Comparison of ENCODE assay signal across 24 cellular contexts in genomic region chr12:69516950-69517349, GRCh38. TPM values are rescaled to one million over a fixed set of nuclear protein-coding genes. Genes with fewer than 3 reads are reported as not detected.
DNase-seq lines count a peak whose midpoint lies in the region; ATAC-seq, FAIRE-seq and TF ChIP-seq lines count a peak whose summit lies in the region.
"Had no signal": no experiment of that assay in that cellular context is flagged by ENCODE, and none has a peak within 500 bp of the region (broad histone marks: within the 10 kb centered on the region; RNA-seq: fewer than 3 reads in every experiment).

No MANE protein-coding gene starts in this region.

- H2BK20ac ChIP-seq in IMR-90 (ENCODE audit: low read depth, low read length): no peak overlapping the region

- no peak overlapping the region for H3K4ac ChIP-seq in IMR-90 (ENCODE audit: low read depth, low read length)

- no peak overlapping the region for H2BK15ac ChIP-seq in IMR-90 (ENCODE audit: low read depth, low read length)

- H4K91ac ChIP-seq in IMR-90 (ENCODE audit: insufficient read depth, low read depth, low read length): no peak overlapping the region

- no peak overlapping the region for H2AFZ ChIP-seq in IMR-90 (replicated peaks; ENCODE audit: low read length, poor library complexity)
- H2AFZ ChIP-seq in K562 (ENCODE audit: low read depth, low read length): no peak overlapping the region

- peak overlapping the region; percentile 18; the same call in 1 of the 2 replicates for H3K23ac ChIP-seq in IMR-90 (ENCODE audit: low read depth, low read length)

- no peak overlapping the region for H2AK9ac ChIP-seq in IMR-90 (replicated peaks; ENCODE audit: low read depth, low read length, poor library complexity)

- H3K9me3 ChIP-seq in cardiac muscle cell (ENCODE audit: low read depth): no peaks in the 10 kb centered on the region
- H3K9me3 ChIP-seq in left ventricle myocardium inferior (replicated peaks): peaks cover 14% of the 10 kb centered on the region
- H3K9me3 ChIP-seq in IMR-90 (ENCODE audit: control insufficient read depth, insufficient read depth, low read length): no peaks in the 10 kb centered on the region
- no peaks in the 10 kb centered on the region for H3K9me3 ChIP-seq in K562 (replicated peaks; ENCODE audit: control insufficient read depth, insufficient read depth, low read depth, low read length)
- H3K9me3 ChIP-seq: Caco-2 had no signal

- peaks cover 23 to 74% of the 10 kb centered on the region in 2 experiments for H3K79me1 ChIP-seq in IMR-90 (ENCODE audit: low read depth in 1 of 2, low read length in 2 of 2)

- H3K27me3 ChIP-seq in cardiac muscle cell (no peaks in the 10 kb centered on the region), left ventricle myocardium inferior (ENCODE audit: low read depth) (no peaks in the 10 kb centered on the region), IMR-90 (ENCODE audit: control insufficient read depth, insufficient read depth, low read length) (no peaks in the 10 kb centered on the region), K562 (ENCODE audit: control insufficient read depth in 2 of 2, insufficient read depth in 2 of 2, low read length in 2 of 2) (no peaks in the 10 kb centered on the region)
- H3K27me3 ChIP-seq: BLaER1 treated with 17β-estradiol and CSF1 and Interleukin-3, amounts not matched to agents 10 nM and 100 nM had no signal

- TF ChIP-seq POLR2A in IMR-90 (IDR thresholded peaks at IDR 0.05; ENCODE audit: low read depth, low read length) (no peak), K562 (conservative IDR thresholded peaks at IDR 0.05) (no peak)

- BruUV-seq in IMR-90 (replicated peaks; lab: Mats Ljungman, UMichigan) (no TSS peak), K562 (replicated peaks; lab: Mats Ljungman, UMichigan) (no TSS peak)

- H3K4me3 ChIP-seq in cardiac muscle cell (no peak overlapping the region), left ventricle myocardium inferior (no peak overlapping the region), IMR-90 (ENCODE audit: insufficient read depth, low read depth, low read length) (no peak overlapping the region), K562 (no peak overlapping the region)
- H3K4me3 ChIP-seq: A549; BLaER1 treated with 17β-estradiol and CSF1 and Interleukin-3, amounts not matched to agents 10 nM and 100 nM; GM12878 had no signal

- no peak overlapping the region for H4K5ac ChIP-seq in IMR-90 (ENCODE audit: low read depth, low read length)

- no peak for TF ChIP-seq EP300 in K562 (IDR thresholded peaks at IDR 0.05; ENCODE audit: low read length)

- no peak overlapping the region for H2AK5ac ChIP-seq in IMR-90 (ENCODE audit: low read depth, low read length)

- H2BK120ac ChIP-seq in IMR-90 (ENCODE audit: low read depth, low read length): no peak overlapping the region

- H2BK5ac ChIP-seq in IMR-90 (ENCODE audit: low read depth, low read length, poor library complexity, severe bottlenecking): no peak overlapping the region

- peak overlapping the region in 1 of 2 experiments; percentile 4; a peak in 1 of 4 replicates for H4K8ac ChIP-seq in IMR-90 (ENCODE audit: low read depth in 2 of 2, low read length in 2 of 2)

- H3K18ac ChIP-seq in IMR-90 (ENCODE audit: low read depth, low read length): peak overlapping the region; percentile 16; the same call in 1 of the 2 replicates

- 20% methylated on average over 1 of the region's 2 CpGs; no CpG with 5 or more reads in 1 of the 2 experiments for WGBS in IMR-90 (ENCODE audit: extremely low coverage in 2 of 2, insufficient read length in 1 of 2), 2 experiments
- WGBS in K562 (ENCODE audit: insufficient coverage, low coverage, missing lambda C conversion rate): 3% methylated on average over 2 of the region's 2 CpGs

- TF ChIP-seq CTCF in cardiac muscle cell (IDR thresholded peaks at IDR 0.05; ENCODE audit: low read depth, low read length): no peak
- no peak for TF ChIP-seq CTCF in left ventricle myocardium inferior (IDR thresholded peaks at IDR 0.05; ENCODE audit: borderline replicate concordance)
- TF ChIP-seq CTCF in IMR-90 (conservative IDR thresholded peaks at IDR 0.05; ENCODE audit: low read depth, low read length): no peak
- no peak for TF ChIP-seq CTCF in K562 (IDR thresholded peaks at IDR 0.05 in 2 of 3, conservative IDR thresholded peaks at IDR 0.05 in 1 of 3; ENCODE audit: insufficient read depth in 2 of 3, low read depth in 1 of 3, low read length in 3 of 3)

- intact Hi-C loops in left ventricle myocardium inferior (cut with micrococcal nuclease): no loop called here
- intact Hi-C loops in IMR-90 (cut with micrococcal nuclease): no loop called here
- intact Hi-C loops in K562 (cut with micrococcal nuclease): loop anchor here (5.0 kb wide), 1 partner anchor 45 kb away; the partner anchor contains the start of gene FRS2

- CTCF ChIA-PET in IMR-90 (lab: Yijun Ruan, JAX) (interaction anchor here (0.6 kb wide), 2 partner anchors 297 to 742 kb away, joined by 3 to 4 read pairs; no protein-coding TSS in a partner anchor), K562 (lab: Yijun Ruan, JAX; ENCODE audit: low intra/inter-chr PET ratio) (no interaction called here)

- no peak overlapping the region for H3K56ac ChIP-seq in IMR-90 (ENCODE audit: extremely low read depth, insufficient read depth, low read length)

- peaks cover 61% of the 10 kb centered on the region for H3K79me2 ChIP-seq in K562 (ENCODE audit: control insufficient read depth, insufficient read depth, low read length)

- H3K9me1 ChIP-seq in IMR-90 (ENCODE audit: insufficient read depth, low read length) (peaks cover 8% of the 10 kb centered on the region), K562 (ENCODE audit: control insufficient read depth, insufficient read depth, low read length) (no peaks in the 10 kb centered on the region)

- no peaks in the 10 kb centered on the region for H3K36me3 ChIP-seq in cardiac muscle cell
- H3K36me3 ChIP-seq in left ventricle myocardium inferior: no peaks in the 10 kb centered on the region
- H3K36me3 ChIP-seq in IMR-90 (ENCODE audit: control insufficient read depth, insufficient read depth, low read length): peaks cover 2% of the 10 kb centered on the region; the same call in 1 of the 2 replicates
- H3K36me3 ChIP-seq in K562 (ENCODE audit: control insufficient read depth, insufficient read depth, low read length): no peaks in the 10 kb centered on the region

- no peak for FAIRE-seq in K562 (lab: Jason Lieb, UNC)
- FAIRE-seq: A549, GM12878, GM12892, GM18507 had no signal

- POLR2A ChIA-PET in IMR-90 (lab: Charles Lee; ENCODE audit: unreplicated experiment) (no interaction called here), K562 (lab: Yijun Ruan, JAX) (no interaction called here)

- dilution Hi-C loops in IMR-90 (cut with HindIII; ENCODE audit: low sequenced_read_pairs, unreplicated experiment): no loop called here

- DNase-seq in cardiac muscle cell (ENCODE audit: low read depth in 1 of 2, low spot score in 1 of 2) (no peak), left ventricle myocardium inferior (no peak), IMR-90 (no peak), K562 (ENCODE audit: extremely low read depth in 1 of 4, low spot score in 3 of 4) (peak; percentile 19 to 53 (median 43)), SW 1271 (lab: John Stamatoyannopoulos, UW) (no peak)
- DNase-seq: AML-193; Caco-2; CD4-positive, alpha-beta T cell; CD8-positive, alpha-beta T cell; DMS 273 treated with DMSO at 0.1 percent for 48 hours; DMS153; DMS53; DMS79; DND-41; EL; GDM1 had no signal

- H3K27ac ChIP-seq in cardiac muscle cell (peak overlapping the region; percentile 38), left ventricle myocardium inferior (replicated peaks) (no peak overlapping the region), IMR-90 (ENCODE audit: insufficient read depth, low read length) (no peak overlapping the region), K562 (ENCODE audit: extremely low read depth, low read depth, low read length) (no peak overlapping the region)
- H3K27ac ChIP-seq: 22Rv1; A549; BLaER1 treated with 17β-estradiol and CSF1 and Interleukin-3, amounts not matched to agents 10 nM and 100 nM; C4-2B had no signal

- TF ChIP-seq RAD21 in IMR-90 (IDR thresholded peaks at IDR 0.05; ENCODE audit: low read length) (no peak), K562 (CRISPR knock-in tag; conservative IDR thresholded peaks at IDR 0.05 in 1 of 2, IDR thresholded peaks at IDR 0.05 in 1 of 2) (no peak)

- H3K9ac ChIP-seq in IMR-90 (ENCODE audit: low read depth, low read length) (no peak overlapping the region), K562 (ENCODE audit: insufficient read depth in 1 of 2, low read depth in 2 of 2, low read length in 2 of 2) (no peak overlapping the region)
- H3K9ac ChIP-seq: BLaER1 treated with 17β-estradiol and CSF1 and Interleukin-3, amounts not matched to agents 10 nM and 100 nM had no signal

- H3K4me1 ChIP-seq in cardiac muscle cell (ENCODE audit: low read depth) (peaks cover 38% of the 10 kb centered on the region), left ventricle myocardium inferior (peaks cover 60% of the 10 kb centered on the region), IMR-90 (ENCODE audit: control insufficient read depth, insufficient read depth, low read length) (peaks cover 9% of the 10 kb centered on the region), K562 (replicated peaks in 1 of 2; ENCODE audit: control insufficient read depth in 2 of 2, insufficient read depth in 2 of 2, low read length in 2 of 2) (peaks cover 0 to 17% of the 10 kb centered on the region in 2 experiments; a peak in 2 of 5 replicates)
- H3K4me1 ChIP-seq: Caco-2 had no signal

- H3K14ac ChIP-seq in IMR-90 (replicated peaks; ENCODE audit: low read depth, low read length): no peak overlapping the region

- H4K20me1 ChIP-seq in IMR-90 (ENCODE audit: insufficient read depth, low read length) (peaks cover 32% of the 10 kb centered on the region), K562 (replicated peaks; ENCODE audit: control insufficient read depth, insufficient read depth, low read length) (peaks cover 3% of the 10 kb centered on the region; the same call in 1 of the 2 replicates)

- no peak for ATAC-seq in IMR-90 (ENCODE audit: low read depth)
- peak; percentile 69 for ATAC-seq in K562
- ATAC-seq in HG03139 (IDR thresholded peaks at IDR 0.05; ENCODE audit: unreplicated experiment): no peak
- ATAC-seq: A549; CD8-positive, alpha-beta T cell; GM12878 had no signal

- in situ Hi-C loops in IMR-90 (cut with MboI; ENCODE audit: low sequenced_read_pairs): no loop called here
- in situ Hi-C loops in K562 (cut with MboI): no loop called here

- H3K4me2 ChIP-seq in IMR-90 (ENCODE audit: low read depth, low read length) (no peak overlapping the region), K562 (ENCODE audit: insufficient read depth, low read length) (no peak overlapping the region)
- H3K4me2 ChIP-seq: A549; BLaER1 treated with 17β-estradiol and CSF1 and Interleukin-3, amounts not matched to agents 10 nM and 100 nM had no signal

RNA-seq across cellular contexts. Expression of gene FRS2, which starts 46.8 kb away (rescaled TPM):
- total RNA-seq in cardiac muscle cell (43.2 and 46.3 TPM in 2 replicates), left ventricle myocardium inferior (18.2 TPM), IMR-90 (2012; rRNA removed) (58.3 and 65.8 TPM in 2 replicates), K562 (2014; rRNA removed) (3.9 and 5.8 TPM in 2 replicates), K562 (2014; rRNA removed; fragmentation: Illumina TruSeq; extraction: Trizol) (6.4 and 8.1 TPM in 2 replicates), K562 (2015; rRNA removed; fragmentation: Illumina TruSeq; extraction: Trizol) (9.1 and 9.4 TPM in 2 replicates), K562 (2021) (8.3 and 8.5 TPM in 2 replicates)
- polyA plus RNA-seq in cardiac muscle cell (15.9 and 21.6 TPM in 2 replicates), IMR-90 (2012; rRNA removed) (12.4 and 13.0 TPM in 2 replicates), K562 (2011; rRNA removed) (8.2 and 8.8 TPM in 2 replicates), K562 (2014; fragmentation: Illumina TruSeq; extraction: Trizol) (5.3 and 6.0 TPM in 2 replicates), K562 (2014; fragmentation: Nextera tagmentation; extraction: Ambion mirVana) (1 to 10 TPM; 1.0 to 1.5 TPM), K562 (2014; rRNA removed) (3.4 and 3.7 TPM in 2 replicates)
- 2.9 and 5.7 TPM in 2 replicates for polyA plus RNA-seq in IMR-90 (2012; cell fraction: cytosol; rRNA removed)
- 4.4 and 27.1 TPM in 2 replicates for polyA plus RNA-seq in IMR-90 (2012; cell fraction: nucleus; rRNA removed; ENCODE audit: low replicate concordance)
- 11.4 and 24.6 TPM in 2 replicates for total RNA-seq in K562 (2011; cell fraction: chromatin; rRNA removed; ENCODE audit: low replicate concordance)
- 15.5 and 16.3 TPM in 2 replicates for total RNA-seq in K562 (2011; cell fraction: nucleolus; rRNA removed)
- total RNA-seq in K562 (2011; cell fraction: nucleoplasm; rRNA removed): 16.4 and 19.5 TPM in 2 replicates
- 1.9 and 3.7 TPM in 2 replicates for polyA plus RNA-seq in K562 (2011; cell fraction: cytosol; rRNA removed)
- polyA plus RNA-seq in K562 (2011; cell fraction: nucleus; rRNA removed): 9.8 and 12.2 TPM in 2 replicates
- polyA plus RNA-seq in K562 (2012): 4.3 TPM in 2 replicates
- polyA minus RNA-seq in K562 (2011; rRNA and poly(A)+ RNA removed): 17.4 and 20.9 TPM in 2 replicates
- polyA minus RNA-seq in K562 (2011; cell fraction: cytosol; rRNA and poly(A)+ RNA removed): 4.6 and 5.4 TPM in 2 replicates
- polyA minus RNA-seq in K562 (2011; cell fraction: nucleus; rRNA and poly(A)+ RNA removed): 20.5 and 23.0 TPM in 2 replicates

Comparison
In these comparisons a context has a peak if more than half of its experiments do, and no peak if none do; other contexts are left out.
1. DNase-seq: peak in K562 (4 of 4); none in cardiac muscle cell (0 of 2), left ventricle myocardium inferior (single experiment), IMR-90 (single experiment) and SW 1271 (0 of 2).